Comparison of ENCODE assay signal across 33 cellular contexts in the genomic region with DNA sequence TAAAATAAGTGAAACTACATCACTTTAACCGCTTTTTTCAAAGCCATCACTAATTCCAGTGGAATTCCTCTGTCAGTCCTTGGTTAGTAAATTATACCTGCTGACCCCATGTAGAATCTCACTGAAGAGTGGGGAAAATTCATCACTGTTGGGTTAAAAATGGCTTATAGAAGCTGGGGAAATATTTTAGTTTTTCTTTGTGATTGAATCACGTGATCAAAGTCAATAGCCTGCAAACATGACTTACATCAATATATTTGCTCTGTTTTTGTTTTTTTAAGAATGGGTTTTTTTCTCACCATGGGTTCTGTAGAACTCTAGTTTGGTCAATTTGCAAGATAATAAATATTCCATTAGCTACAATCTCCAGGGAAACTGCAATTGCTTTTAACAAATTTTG.
"Had no signal": no experiment of that assay in that cellular context is flagged by ENCODE, and none has a peak within 500 bp of the region (broad histone marks: within the 10 kb centered on the region; RNA-seq: fewer than 3 reads in every experiment).

No MANE protein-coding gene starts in this region.

- ATAC-seq: activated naive CD4-positive, alpha-beta T cell treated with anti-CD3 and anti-CD28 coated beads, Interleukin-2, amount 50 U/mL, for 72 hours; activated naive CD8-positive, alpha-beta T cell treated with anti-CD3 and anti-CD28 coated beads, Interleukin-2, amount 50 U/mL, for 24 hours; activated T-cell treated with anti-CD3 and anti-CD28 coated beads, Interleukin-2, amount 50 U/mL, for 4 hours; activated T-cell treated with anti-CD3 and anti-CD28 coated beads, Interleukin-2, amount 50 U/mL, for 72 hours; activated T-helper 17 cell treated with anti-CD3 and anti-CD28 coated beads, Interleukin-2, amount 50 U/mL, for 72 hours; body of pancreas had no signal

- H3K36me3 ChIP-seq: adrenal gland, ascending aorta, brain microvascular endothelial cell, breast epithelium, cardiac muscle cell had no signal

- H3K9me3 ChIP-seq: adrenal gland, ascending aorta, body of pancreas, breast epithelium had no signal

- H3K27me3 ChIP-seq: ascending aorta, body of pancreas, brain microvascular endothelial cell, cardiac muscle cell had no signal

- H3K4me3 ChIP-seq: adrenal gland, ascending aorta, body of pancreas, breast epithelium, cardiac muscle cell had no signal

- DNase-seq: activated effector memory CD4-positive, alpha-beta T cell treated with anti-CD3 and anti-CD28 coated beads, Interleukin-2, amount 50 U/mL, for 16 hours; activated effector memory CD4-positive, alpha-beta T cell treated with Interleukin-2 at 50 U/mL for 16 hours; activated gamma-delta T cell; activated gamma-delta T cell treated with Interleukin-2 at 50 U/mL for 16 hours; activated naive CD4-positive, alpha-beta T cell; activated naive CD4-positive, alpha-beta T cell treated with anti-CD3 and anti-CD28 coated beads for 36 hours; activated naive CD4-positive, alpha-beta T cell treated with anti-CD3 and anti-CD28 coated beads, Interleukin-2, amount 10 ng/mL, durations not matched to agents 7 days and 5 days; activated naive CD4-positive, alpha-beta T cell treated with anti-CD3 and anti-CD28 coated beads, Interleukin-2, amount 50 U/mL, for 16 hours; activated naive CD4-positive, alpha-beta T cell treated with Interleukin-2 at 50 U/mL for 16 hours; activated naive CD8-positive, alpha-beta T cell treated with anti-CD3 and anti-CD28 coated beads for 36 hours; activated naive CD8-positive, alpha-beta T cell treated with anti-CD3 and anti-CD28 coated beads, Interleukin-2, amount 10 ng/mL, durations not matched to agents 7 days and 5 days; activated naive CD8-positive, alpha-beta T cell treated with anti-CD3 and anti-CD28 coated beads, Interleukin-2, amount 50 U/mL, for 24 hours; activated T-cell treated with anti-CD3 and anti-CD28 coated beads, Interleukin-2, amount 50 U/mL, for 1 hour; activated T-cell treated with anti-CD3 and anti-CD28 coated beads, Interleukin-2, amount 50 U/mL, for 24 hours; activated T-cell treated with anti-CD3 and anti-CD28 coated beads, Interleukin-2, amount 50 U/mL, for 4 hours; activated T-cell treated with anti-CD3 and anti-CD28 coated beads, Interleukin-2, amount 50 U/mL, for 48 hours; activated T-cell treated with anti-CD3 and anti-CD28 coated beads, Interleukin-2, amount 50 U/mL, for 72 hours; adrenal gland; amniotic stem cell; amygdala; anterior cingulate cortex; aorta; body of pancreas; brain microvascular endothelial cell; caudate nucleus; central memory CD4-positive, alpha-beta T cell; cerebellar nuclear complex had no signal

- H3K27ac ChIP-seq: adrenal gland, ascending aorta, body of pancreas, brain microvascular endothelial cell, breast epithelium, cardiac muscle cell had no signal

- H3K4me1 ChIP-seq: adrenal gland, ascending aorta, body of pancreas, breast epithelium had no signal

- FAIRE-seq: bronchial epithelial cell had no signal
